ENCODE assay signal across 1 cellular context in the genomic region with DNA sequence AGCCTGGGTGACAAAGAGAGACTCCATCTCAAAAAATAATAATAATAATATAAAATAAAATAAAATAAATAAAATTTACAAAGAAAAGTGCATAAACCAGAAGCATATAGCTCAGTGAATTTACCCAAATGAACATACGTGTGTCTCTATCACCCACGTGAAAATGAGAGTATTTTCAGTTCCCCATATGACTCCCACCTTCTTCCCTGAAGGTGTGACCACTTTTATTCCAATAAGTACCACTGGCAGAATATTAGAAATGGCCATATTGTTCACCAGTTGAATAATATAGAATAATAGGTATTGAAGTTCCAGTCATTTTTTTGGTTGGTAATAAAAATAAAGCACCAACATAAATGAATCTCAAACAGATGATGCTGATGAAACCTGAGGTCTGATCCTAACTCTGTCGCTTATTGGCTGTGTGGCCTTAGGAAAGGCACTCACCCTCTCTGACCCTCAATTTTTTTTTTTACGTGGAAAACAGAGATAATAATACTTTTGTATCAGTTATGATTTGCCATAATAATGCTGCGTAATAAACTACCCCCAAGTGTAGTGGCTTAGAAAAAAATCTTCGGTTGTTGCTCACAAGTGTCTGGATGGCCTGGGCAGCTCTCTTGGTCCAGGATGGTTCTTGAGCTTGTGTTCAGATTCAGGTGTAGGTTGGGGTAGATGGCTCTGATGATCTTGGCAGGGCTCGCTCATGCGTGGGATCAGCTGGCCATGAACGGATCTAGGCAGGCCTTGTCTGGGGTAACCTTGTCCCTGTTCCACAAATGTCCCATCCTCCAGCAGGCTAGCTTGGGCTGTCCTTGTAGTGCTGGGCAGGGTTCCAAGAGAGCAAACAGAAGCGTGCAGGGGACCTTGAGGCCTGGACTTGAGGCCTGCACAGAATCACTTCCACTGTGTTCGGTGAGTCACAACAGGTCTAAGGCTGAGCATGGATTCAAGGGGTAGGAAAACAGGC.
TF ChIP-seq lines count a peak whose summit lies in the region.

No MANE protein-coding gene starts in this region.

TF ChIP-seq in K562, 482 proteins besides CTCF, POLR2A, EP300 and RAD21:
- TF ChIP-seq, protein P1, sequence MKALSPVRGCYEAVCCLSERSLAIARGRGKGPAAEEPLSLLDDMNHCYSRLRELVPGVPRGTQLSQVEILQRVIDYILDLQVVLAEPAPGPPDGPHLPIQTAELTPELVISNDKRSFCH (CRISPR knock-in tag; IDR thresholded peaks at IDR 0.05) = no peak
- TF ChIP-seq, protein P1 (tag; IDR thresholded peaks at IDR 0.05) = no peak
- TF ChIP-seq, protein P2, sequence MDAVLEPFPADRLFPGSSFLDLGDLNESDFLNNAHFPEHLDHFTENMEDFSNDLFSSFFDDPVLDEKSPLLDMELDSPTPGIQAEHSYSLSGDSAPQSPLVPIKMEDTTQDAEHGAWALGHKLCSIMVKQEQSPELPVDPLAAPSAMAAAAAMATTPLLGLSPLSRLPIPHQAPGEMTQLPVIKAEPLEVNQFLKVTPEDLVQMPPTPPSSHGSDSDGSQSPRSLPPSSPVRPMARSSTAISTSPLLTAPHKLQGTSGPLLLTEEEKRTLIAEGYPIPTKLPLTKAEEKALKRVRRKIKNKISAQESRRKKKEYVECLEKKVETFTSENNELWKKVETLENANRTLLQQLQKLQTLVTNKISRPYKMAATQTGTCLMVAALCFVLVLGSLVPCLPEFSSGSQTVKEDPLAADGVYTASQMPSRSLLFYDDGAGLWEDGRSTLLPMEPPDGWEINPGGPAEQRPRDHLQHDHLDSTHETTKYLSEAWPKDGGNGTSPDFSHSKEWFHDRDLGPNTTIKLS (IDR thresholded peaks at IDR 0.05; ENCODE audit: borderline replicate concordance, low read depth) = no peak
- no peak for TF ChIP-seq JUN (IDR thresholded peaks at IDR 0.05; ENCODE audit: borderline replicate concordance, low read depth, low read length)
- no peak for TF ChIP-seq JUN (CRISPR knock-in tag; IDR thresholded peaks at IDR 0.05; ENCODE audit: borderline replicate concordance)
- TF ChIP-seq, protein P3, sequence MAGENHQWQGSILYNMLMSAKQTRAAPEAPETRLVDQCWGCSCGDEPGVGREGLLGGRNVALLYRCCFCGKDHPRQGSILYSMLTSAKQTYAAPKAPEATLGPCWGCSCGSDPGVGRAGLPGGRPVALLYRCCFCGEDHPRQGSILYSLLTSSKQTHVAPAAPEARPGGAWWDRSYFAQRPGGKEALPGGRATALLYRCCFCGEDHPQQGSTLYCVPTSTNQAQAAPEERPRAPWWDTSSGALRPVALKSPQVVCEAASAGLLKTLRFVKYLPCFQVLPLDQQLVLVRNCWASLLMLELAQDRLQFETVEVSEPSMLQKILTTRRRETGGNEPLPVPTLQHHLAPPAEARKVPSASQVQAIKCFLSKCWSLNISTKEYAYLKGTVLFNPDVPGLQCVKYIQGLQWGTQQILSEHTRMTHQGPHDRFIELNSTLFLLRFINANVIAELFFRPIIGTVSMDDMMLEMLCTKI (IDR thresholded peaks at IDR 0.05; ENCODE audit: partially characterized antibody) = no peak
- no peak for TF ChIP-seq STAT5A (IDR thresholded peaks at IDR 0.05; ENCODE audit: borderline replicate concordance, low read length)
- TF ChIP-seq ZNF76 (CRISPR knock-in tag; IDR thresholded peaks at IDR 0.05; ENCODE audit: borderline replicate concordance) = no peak
- peak; percentile 42 for TF ChIP-seq ZFP36 (IDR thresholded peaks at IDR 0.05; ENCODE audit: low read depth, low read length, partially characterized antibody)
- TF ChIP-seq, protein P4, sequence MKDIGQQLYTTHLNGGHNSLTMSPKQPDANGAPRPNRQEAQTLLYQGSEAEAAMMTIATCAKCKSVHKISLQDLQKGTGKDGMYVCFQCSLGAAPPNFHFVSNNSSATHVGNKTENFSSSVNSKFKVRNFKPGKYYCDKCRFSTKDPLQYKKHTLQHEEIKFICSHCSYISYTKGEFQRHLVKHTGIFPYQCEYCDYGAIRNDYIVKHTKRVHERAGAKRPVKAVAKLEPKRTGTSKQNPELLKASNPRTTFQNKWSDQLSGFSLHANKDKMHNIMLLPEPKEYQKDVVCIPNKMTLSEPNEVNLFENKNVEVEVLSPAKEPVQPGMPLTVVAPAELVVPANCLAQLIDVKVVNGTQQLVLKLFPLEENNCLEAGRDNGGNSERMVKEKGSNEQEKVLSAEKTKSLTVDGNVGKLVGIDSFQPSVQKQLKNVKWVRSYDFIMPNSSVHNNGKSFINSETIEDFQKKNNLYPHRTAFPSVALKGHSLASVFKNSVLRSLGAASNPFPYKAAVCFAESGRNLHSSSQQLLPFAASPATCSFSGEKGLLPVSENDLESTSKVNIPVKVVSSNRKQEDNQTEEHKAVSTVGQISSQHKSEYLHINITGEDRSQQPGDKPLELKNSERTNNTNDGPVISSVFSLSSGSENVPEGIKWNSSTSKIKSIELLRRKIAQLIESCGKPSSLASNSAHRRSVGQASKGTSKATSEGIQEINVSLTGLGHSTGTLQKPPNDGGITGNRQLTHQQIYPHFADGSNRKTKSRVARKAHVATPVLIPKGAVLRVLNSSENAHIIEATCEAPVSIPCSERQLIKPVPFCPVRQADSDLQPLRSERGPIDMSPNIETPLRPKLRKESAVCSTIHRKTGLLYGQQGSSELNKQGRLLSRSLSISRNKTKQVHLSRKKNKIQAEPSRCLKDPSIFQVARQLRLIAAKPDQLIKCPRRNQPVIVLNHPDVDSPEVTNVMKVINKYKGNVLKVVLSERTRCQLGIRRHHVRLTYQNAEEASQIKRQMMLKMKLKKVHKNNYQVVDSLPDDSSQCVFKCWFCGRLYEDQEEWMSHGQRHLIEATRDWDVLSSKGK (CRISPR knock-in tag; IDR thresholded peaks at IDR 0.05) = no peak
- no peak for TF ChIP-seq ZNF217 (CRISPR knock-in tag; IDR thresholded peaks at IDR 0.05)
- TF ChIP-seq SMC3 (conservative IDR thresholded peaks at IDR 0.05; ENCODE audit: insufficient read depth, low read depth, low read length) = no peak
- no peak for TF ChIP-seq WHSC1 (IDR thresholded peaks at IDR 0.05; ENCODE audit: low read length)
- TF ChIP-seq ZNF184 (CRISPR knock-in tag; IDR thresholded peaks at IDR 0.05) = no peak
- TF ChIP-seq ERF (CRISPR knock-in tag; IDR thresholded peaks at IDR 0.05) = no peak
- TF ChIP-seq HDAC2 (IDR thresholded peaks at IDR 0.05) = no peak
- peak; percentile 71 for TF ChIP-seq RBM25 (IDR thresholded peaks at IDR 0.05; ENCODE audit: low read depth, low read length, severe bottlenecking)
- TF ChIP-seq NCOR1 (IDR thresholded peaks at IDR 0.05) = no peak
- TF ChIP-seq CBFA2T2 (conservative IDR thresholded peaks at IDR 0.05) = no peak
